8 cellular contexts compared by ENCODE assay signal in the genomic region with DNA sequence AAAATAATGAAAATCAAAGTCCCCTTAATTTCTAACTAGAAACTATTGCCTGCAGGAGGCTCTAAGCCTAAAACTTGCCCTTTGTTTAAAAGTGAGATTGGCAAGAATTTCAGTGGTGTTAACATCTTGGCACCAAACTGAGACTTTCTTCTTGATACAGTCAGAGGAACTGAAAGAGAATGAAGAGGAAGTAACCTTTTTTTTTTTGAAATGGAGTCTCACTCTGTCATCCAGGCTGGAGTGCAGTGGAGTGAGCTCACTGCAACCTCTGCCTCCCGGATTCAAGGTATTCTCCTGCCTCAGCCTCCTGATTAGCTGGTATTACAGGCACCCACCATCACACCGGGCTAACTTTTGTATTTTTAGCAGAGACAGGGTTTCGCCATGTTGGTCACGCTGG. TPM values are rescaled to one million over a fixed set of nuclear protein-coding genes. Genes with fewer than 3 reads are reported as not detected.
DNase-seq lines count a peak whose midpoint lies in the region; ATAC-seq and TF ChIP-seq lines count a peak whose summit lies in the region.

No MANE protein-coding gene starts in this region.

- no peak overlapping the region for H3K14ac ChIP-seq in IMR-90 (replicated peaks; ENCODE audit: low read depth, low read length)

- DNase-seq in DND-41 (no peak), IMR-90 (no peak), esophagus muscularis mucosa (ENCODE audit: extremely low spot score) (no peak), cortex of kidney (lab: John Stamatoyannopoulos, UW) (no peak), NCI-H510A (lab: John Stamatoyannopoulos, UW) (no peak), head of caudate nucleus (no peak), GM19238 (ENCODE audit: insufficient read length, low spot score) (no peak)

- H4K5ac ChIP-seq in IMR-90 (ENCODE audit: low read depth, low read length), result no peak overlapping the region

- H3K18ac ChIP-seq in IMR-90 (ENCODE audit: low read depth, low read length), result no peak overlapping the region

- H3K4me3 ChIP-seq in DND-41 (ENCODE audit: low read depth in 1 of 2, low read length in 2 of 2), result no peak overlapping the region
- no peak overlapping the region for H3K4me3 ChIP-seq in IMR-90 (ENCODE audit: insufficient read depth, low read depth, low read length)
- no peak overlapping the region for H3K4me3 ChIP-seq in esophagus muscularis mucosa

- H2AK9ac ChIP-seq in IMR-90 (replicated peaks; ENCODE audit: low read depth, low read length, poor library complexity), result no peak overlapping the region

- H3K79me2 ChIP-seq in DND-41 (ENCODE audit: insufficient read depth, low read length), result peaks cover 79% of the 10 kb centered on the region

- TF ChIP-seq EP300 in esophagus muscularis mucosa (IDR thresholded peaks at IDR 0.05), result no peak

- POLR2A ChIA-PET in IMR-90 (lab: Charles Lee; ENCODE audit: unreplicated experiment), result no interaction called here

- no peak overlapping the region for H2BK120ac ChIP-seq in IMR-90 (ENCODE audit: low read depth, low read length)

- no peak for TF ChIP-seq RAD21 in IMR-90 (IDR thresholded peaks at IDR 0.05; ENCODE audit: low read length)

- no peak overlapping the region for H2BK5ac ChIP-seq in IMR-90 (ENCODE audit: low read depth, low read length, poor library complexity, severe bottlenecking)

- no peak overlapping the region for H4K8ac ChIP-seq in IMR-90 (ENCODE audit: low read depth in 2 of 2, low read length in 2 of 2)

- no peak overlapping the region for H2BK20ac ChIP-seq in IMR-90 (ENCODE audit: low read depth, low read length)

- H3K56ac ChIP-seq in IMR-90 (ENCODE audit: extremely low read depth, insufficient read depth, low read length), result no peak overlapping the region

- no peaks in the 10 kb centered on the region for H3K9me3 ChIP-seq in DND-41 (ENCODE audit: insufficient read depth, low read length, severe bottlenecking)
- no peaks in the 10 kb centered on the region for H3K9me3 ChIP-seq in IMR-90 (ENCODE audit: control insufficient read depth, insufficient read depth, low read length)
- no peaks in the 10 kb centered on the region for H3K9me3 ChIP-seq in esophagus muscularis mucosa

- no peak overlapping the region for H4K91ac ChIP-seq in IMR-90 (ENCODE audit: insufficient read depth, low read depth, low read length)

- H2AFZ ChIP-seq in DND-41 (ENCODE audit: low read depth, low read length) (no peak overlapping the region), IMR-90 (replicated peaks; ENCODE audit: low read length, poor library complexity) (no peak overlapping the region)

- TF ChIP-seq POLR2A in IMR-90 (IDR thresholded peaks at IDR 0.05; ENCODE audit: low read depth, low read length), result no peak
- TF ChIP-seq POLR2A in esophagus muscularis mucosa (IDR thresholded peaks at IDR 0.05; ENCODE audit: low read depth), result no peak

- H3K79me1 ChIP-seq in IMR-90 (ENCODE audit: low read depth in 1 of 2, low read length in 2 of 2), result peaks cover 16 to 31% of the 10 kb centered on the region in 2 experiments; a peak in 3 of 4 replicates

- H2BK15ac ChIP-seq in IMR-90 (ENCODE audit: low read depth, low read length), result no peak overlapping the region

- intact Hi-C loops in IMR-90 (cut with micrococcal nuclease), result no loop called here
- intact Hi-C loops in esophagus muscularis mucosa (cut with DNase I), result no loop called here
- intact Hi-C loops in head of caudate nucleus (cut with DNase I), result no loop called here

- BruUV-seq in IMR-90 (replicated peaks; lab: Mats Ljungman, UMichigan), result no TSS peak

- H3K27ac ChIP-seq in DND-41 (ENCODE audit: low read length), result no peak overlapping the region
- H3K27ac ChIP-seq in IMR-90 (ENCODE audit: insufficient read depth, low read length), result no peak overlapping the region
- H3K27ac ChIP-seq in esophagus muscularis mucosa (replicated peaks in 1 of 4), result peak overlapping the region; percentile 30 to 55 (median 46)

- no peak for TF ChIP-seq CTCF in DND-41 (IDR thresholded peaks at IDR 0.05; ENCODE audit: borderline replicate concordance, extremely low read depth, low read length, poor library complexity, severe bottlenecking)
- no peak for TF ChIP-seq CTCF in IMR-90 (conservative IDR thresholded peaks at IDR 0.05; ENCODE audit: low read depth, low read length)
- no peak for TF ChIP-seq CTCF in esophagus muscularis mucosa (IDR thresholded peaks at IDR 0.05)

- H3K9me1 ChIP-seq in IMR-90 (ENCODE audit: insufficient read depth, low read length), result no peaks in the 10 kb centered on the region

- no peaks in the 10 kb centered on the region for H3K27me3 ChIP-seq in DND-41 (ENCODE audit: insufficient read depth, low read length, poor library complexity)
- H3K27me3 ChIP-seq in IMR-90 (ENCODE audit: control insufficient read depth, insufficient read depth, low read length), result no peaks in the 10 kb centered on the region
- no peaks in the 10 kb centered on the region for H3K27me3 ChIP-seq in esophagus muscularis mucosa

- H3K23ac ChIP-seq in IMR-90 (ENCODE audit: low read depth, low read length), result peak overlapping the region; percentile 23; the same call in 1 of the 2 replicates

- 90% methylated on average over 4 of the region's 4 CpGs; no CpG with 5 or more reads in 1 of the 2 experiments for WGBS in IMR-90 (ENCODE audit: extremely low coverage in 2 of 2, insufficient read length in 1 of 2), 2 experiments
- 49% methylated on average over 4 of the region's 4 CpGs for WGBS in esophagus muscularis mucosa

- H3K4me1 ChIP-seq in DND-41 (ENCODE audit: insufficient read depth, low read length) (peaks cover 36% of the 10 kb centered on the region), IMR-90 (ENCODE audit: control insufficient read depth, insufficient read depth, low read length) (no peaks in the 10 kb centered on the region), esophagus muscularis mucosa (peaks cover 31 to 56% (median 45%) of the 10 kb centered on the region in 4 donors)

- no peak overlapping the region for H3K9ac ChIP-seq in DND-41 (ENCODE audit: low read depth, low read length)
- no peak overlapping the region for H3K9ac ChIP-seq in IMR-90 (ENCODE audit: low read depth, low read length)

- H3K36me3 ChIP-seq in DND-41 (ENCODE audit: insufficient read depth, low read length), result no peaks in the 10 kb centered on the region; the same call in 1 of the 2 replicates
- H3K36me3 ChIP-seq in IMR-90 (ENCODE audit: control insufficient read depth, insufficient read depth, low read length), result no peaks in the 10 kb centered on the region
- no peaks in the 10 kb centered on the region for H3K36me3 ChIP-seq in esophagus muscularis mucosa

- no peak for ATAC-seq in DND-41 (ENCODE audit: insufficient read depth, low read depth)
- peak; percentile 47 for ATAC-seq in GM21619 (IDR thresholded peaks at IDR 0.05; ENCODE audit: unreplicated experiment)
- no peak for ATAC-seq in IMR-90 (ENCODE audit: low read depth)

- dilution Hi-C loops in IMR-90 (cut with HindIII; ENCODE audit: low sequenced_read_pairs, unreplicated experiment), result loop anchor here (25.0 kb wide), 1 partner anchor 441 kb away; a partner anchor contains a TSS

- H3K4me2 ChIP-seq in DND-41 (ENCODE audit: insufficient read depth, low read length), result peak overlapping the region; percentile 30; the same call in 1 of the 2 replicates
- no peak overlapping the region for H3K4me2 ChIP-seq in IMR-90 (ENCODE audit: low read depth, low read length)

- CTCF ChIA-PET in IMR-90 (lab: Yijun Ruan, JAX), result no interaction called here

- no peak overlapping the region for H3K4ac ChIP-seq in IMR-90 (ENCODE audit: low read depth, low read length)

- in situ Hi-C loops in IMR-90 (cut with MboI; ENCODE audit: low sequenced_read_pairs), result loop anchor here (25.0 kb wide), 1 partner anchor 709 kb away; a partner anchor contains a TSS

- no peak overlapping the region for H2AK5ac ChIP-seq in IMR-90 (ENCODE audit: low read depth, low read length)

- H4K20me1 ChIP-seq in DND-41 (ENCODE audit: insufficient read depth, low read length) (no peaks in the 10 kb centered on the region), IMR-90 (ENCODE audit: insufficient read depth, low read length) (no peaks in the 10 kb centered on the region)

TF ChIP-seq in IMR-90, 13 proteins besides CTCF, POLR2A, EP300 and RAD21:
- TF ChIP-seq MAZ (IDR thresholded peaks at IDR 0.05; ENCODE audit: borderline replicate concordance, low read depth, low read length), result no peak
- TF ChIP-seq MAFK (IDR thresholded peaks at IDR 0.05; ENCODE audit: low read depth, low read length), result no peak
- TF ChIP-seq CEBPB (IDR thresholded peaks at IDR 0.05; ENCODE audit: low read depth, low read length), result no peak
- no peak for TF ChIP-seq RFX5 (IDR thresholded peaks at IDR 0.05; ENCODE audit: low read depth, low read length)

RNA-seq across cellular contexts. Expression of a gene that starts 3.6 kb away (rescaled TPM):
- total RNA-seq in IMR-90 (2012; rRNA removed) (32.4 and 35.8 TPM in 2 replicates), esophagus muscularis mucosa (10 to 100 TPM; 33.2 to 46.9 (median 34.1) TPM)
- polyA plus RNA-seq in IMR-90 (2012; rRNA removed), result 4.2 and 6.0 TPM in 2 replicates
- polyA plus RNA-seq in IMR-90 (2012; cell fraction: cytosol; rRNA removed), result 0.56 and 0.82 TPM in 2 replicates
- polyA plus RNA-seq in IMR-90 (2012; cell fraction: nucleus; rRNA removed; ENCODE audit: low replicate concordance), result 2.6 and 20.8 TPM in 2 replicates

RNA-seq across cellular contexts. Expression of a gene that starts 5.4 kb away (rescaled TPM):
- total RNA-seq in IMR-90 (2012; rRNA removed), result 6.3 and 6.7 TPM in 2 replicates
- polyA plus RNA-seq in IMR-90 (2012; rRNA removed), result 2.7 and 3.2 TPM in 2 replicates
- polyA plus RNA-seq in IMR-90 (2012; cell fraction: cytosol; rRNA removed), result 1.3 and 1.6 TPM in 2 replicates
- polyA plus RNA-seq in IMR-90 (2012; cell fraction: nucleus; rRNA removed; ENCODE audit: low replicate concordance), result 1.5 and 4.0 TPM in 2 replicates
- 1 to 10 TPM; 5.3 to 10.0 (median 6.4) TPM for total RNA-seq in esophagus muscularis mucosa

Comparison
In these comparisons a context has a peak if more than half of its experiments do, and no peak if none do; other contexts are left out.
1. H3K27ac ChIP-seq: peak in esophagus muscularis mucosa (4 of 4); none in DND-41 (single experiment) and IMR-90 (single experiment).